In the genomic region with DNA sequence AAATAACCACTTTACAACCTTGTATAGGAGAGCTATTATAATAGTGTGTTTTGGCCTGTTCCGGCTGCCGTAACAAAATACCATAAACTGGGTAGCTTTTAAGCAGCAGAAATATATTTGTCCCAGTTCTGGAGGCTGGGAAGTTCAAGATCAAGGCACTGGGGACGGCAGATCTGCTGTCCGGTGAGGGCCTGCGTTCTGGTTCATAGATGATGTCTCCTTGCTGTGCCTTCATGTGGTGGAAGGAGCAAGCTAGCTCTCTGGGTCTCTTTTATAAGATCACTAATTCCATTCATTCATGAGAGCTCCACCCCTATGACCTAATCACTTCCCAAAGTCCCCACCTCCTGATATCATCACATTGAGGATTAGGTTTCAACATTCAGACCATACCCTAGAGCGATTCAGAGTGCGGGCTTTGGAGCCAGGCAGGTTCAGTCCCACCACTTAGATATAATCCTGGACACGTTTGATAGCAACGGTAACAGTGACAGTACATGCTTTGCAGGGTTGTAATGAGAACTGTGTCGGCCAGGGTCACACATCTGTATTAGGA, we compare ENCODE assay signal across 1 cellular context.
TF ChIP-seq lines count a peak whose summit lies in the region.

No MANE protein-coding gene starts in this region.

TF ChIP-seq in HEK293, 187 proteins besides CTCF, POLR2A, EP300 and RAD21 (continued from another document and continues in another):
- TF ChIP-seq, protein P1, sequence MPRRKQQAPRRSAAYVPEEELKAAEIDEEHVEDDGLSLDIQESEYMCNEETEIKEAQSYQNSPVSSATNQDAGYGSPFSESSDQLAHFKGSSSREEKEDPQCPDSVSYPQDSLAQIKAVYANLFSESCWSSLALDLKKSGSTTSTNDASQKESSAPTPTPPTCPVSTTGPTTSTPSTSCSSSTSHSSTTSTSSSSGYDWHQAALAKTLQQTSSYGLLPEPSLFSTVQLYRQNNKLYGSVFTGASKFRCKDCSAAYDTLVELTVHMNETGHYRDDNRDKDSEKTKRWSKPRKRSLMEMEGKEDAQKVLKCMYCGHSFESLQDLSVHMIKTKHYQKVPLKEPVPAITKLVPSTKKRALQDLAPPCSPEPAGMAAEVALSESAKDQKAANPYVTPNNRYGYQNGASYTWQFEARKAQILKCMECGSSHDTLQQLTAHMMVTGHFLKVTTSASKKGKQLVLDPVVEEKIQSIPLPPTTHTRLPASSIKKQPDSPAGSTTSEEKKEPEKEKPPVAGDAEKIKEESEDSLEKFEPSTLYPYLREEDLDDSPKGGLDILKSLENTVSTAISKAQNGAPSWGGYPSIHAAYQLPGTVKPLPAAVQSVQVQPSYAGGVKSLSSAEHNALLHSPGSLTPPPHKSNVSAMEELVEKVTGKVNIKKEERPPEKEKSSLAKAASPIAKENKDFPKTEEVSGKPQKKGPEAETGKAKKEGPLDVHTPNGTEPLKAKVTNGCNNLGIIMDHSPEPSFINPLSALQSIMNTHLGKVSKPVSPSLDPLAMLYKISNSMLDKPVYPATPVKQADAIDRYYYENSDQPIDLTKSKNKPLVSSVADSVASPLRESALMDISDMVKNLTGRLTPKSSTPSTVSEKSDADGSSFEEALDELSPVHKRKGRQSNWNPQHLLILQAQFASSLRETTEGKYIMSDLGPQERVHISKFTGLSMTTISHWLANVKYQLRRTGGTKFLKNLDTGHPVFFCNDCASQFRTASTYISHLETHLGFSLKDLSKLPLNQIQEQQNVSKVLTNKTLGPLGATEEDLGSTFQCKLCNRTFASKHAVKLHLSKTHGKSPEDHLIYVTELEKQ (tag by site-specific recombination; IDR thresholded peaks at IDR 0.05; ENCODE audit: borderline replicate concordance) = no peak
- TF ChIP-seq, protein P2, sequence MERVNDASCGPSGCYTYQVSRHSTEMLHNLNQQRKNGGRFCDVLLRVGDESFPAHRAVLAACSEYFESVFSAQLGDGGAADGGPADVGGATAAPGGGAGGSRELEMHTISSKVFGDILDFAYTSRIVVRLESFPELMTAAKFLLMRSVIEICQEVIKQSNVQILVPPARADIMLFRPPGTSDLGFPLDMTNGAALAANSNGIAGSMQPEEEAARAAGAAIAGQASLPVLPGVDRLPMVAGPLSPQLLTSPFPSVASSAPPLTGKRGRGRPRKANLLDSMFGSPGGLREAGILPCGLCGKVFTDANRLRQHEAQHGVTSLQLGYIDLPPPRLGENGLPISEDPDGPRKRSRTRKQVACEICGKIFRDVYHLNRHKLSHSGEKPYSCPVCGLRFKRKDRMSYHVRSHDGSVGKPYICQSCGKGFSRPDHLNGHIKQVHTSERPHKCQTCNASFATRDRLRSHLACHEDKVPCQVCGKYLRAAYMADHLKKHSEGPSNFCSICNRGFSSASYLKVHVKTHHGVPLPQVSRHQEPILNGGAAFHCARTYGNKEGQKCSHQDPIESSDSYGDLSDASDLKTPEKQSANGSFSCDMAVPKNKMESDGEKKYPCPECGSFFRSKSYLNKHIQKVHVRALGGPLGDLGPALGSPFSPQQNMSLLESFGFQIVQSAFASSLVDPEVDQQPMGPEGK (tag by site-specific recombination; IDR thresholded peaks at IDR 0.05) = no peak
- TF ChIP-seq WT1 (tag by site-specific recombination; IDR thresholded peaks at IDR 0.05) = no peak
- TF ChIP-seq ZFP3 (tag by site-specific recombination; IDR thresholded peaks at IDR 0.05; ENCODE audit: low read depth) = no peak
- no peak for TF ChIP-seq ZNF791 (tag by site-specific recombination; IDR thresholded peaks at IDR 0.05)
- TF ChIP-seq ZNF10 (tag by site-specific recombination; IDR thresholded peaks at IDR 0.05) = 0 out of 2 replicates have a peak, but pooled peaks have one; percentile 19
- TF ChIP-seq ZNF114 (tag by site-specific recombination; IDR thresholded peaks at IDR 0.05) = no peak
- no peak for TF ChIP-seq ZNF701 (tag by site-specific recombination; IDR thresholded peaks at IDR 0.05)
- no peak for TF ChIP-seq ZNF174 (tag by site-specific recombination; IDR thresholded peaks at IDR 0.05)
- TF ChIP-seq, protein P3, sequence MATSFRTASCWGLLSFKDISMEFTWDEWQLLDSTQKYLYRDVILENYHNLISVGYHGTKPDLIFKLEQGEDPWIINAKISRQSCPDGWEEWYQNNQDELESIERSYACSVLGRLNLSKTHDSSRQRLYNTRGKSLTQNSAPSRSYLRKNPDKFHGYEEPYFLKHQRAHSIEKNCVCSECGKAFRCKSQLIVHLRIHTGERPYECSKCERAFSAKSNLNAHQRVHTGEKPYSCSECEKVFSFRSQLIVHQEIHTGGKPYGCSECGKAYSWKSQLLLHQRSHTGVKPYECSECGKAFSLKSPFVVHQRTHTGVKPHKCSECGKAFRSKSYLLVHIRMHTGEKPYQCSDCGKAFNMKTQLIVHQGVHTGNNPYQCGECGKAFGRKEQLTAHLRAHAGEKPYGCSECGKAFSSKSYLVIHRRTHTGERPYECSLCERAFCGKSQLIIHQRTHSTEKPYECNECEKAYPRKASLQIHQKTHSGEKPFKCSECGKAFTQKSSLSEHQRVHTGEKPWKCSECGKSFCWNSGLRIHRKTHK (tag by site-specific recombination; IDR thresholded peaks at IDR 0.05) = no peak
- TF ChIP-seq, protein P4, sequence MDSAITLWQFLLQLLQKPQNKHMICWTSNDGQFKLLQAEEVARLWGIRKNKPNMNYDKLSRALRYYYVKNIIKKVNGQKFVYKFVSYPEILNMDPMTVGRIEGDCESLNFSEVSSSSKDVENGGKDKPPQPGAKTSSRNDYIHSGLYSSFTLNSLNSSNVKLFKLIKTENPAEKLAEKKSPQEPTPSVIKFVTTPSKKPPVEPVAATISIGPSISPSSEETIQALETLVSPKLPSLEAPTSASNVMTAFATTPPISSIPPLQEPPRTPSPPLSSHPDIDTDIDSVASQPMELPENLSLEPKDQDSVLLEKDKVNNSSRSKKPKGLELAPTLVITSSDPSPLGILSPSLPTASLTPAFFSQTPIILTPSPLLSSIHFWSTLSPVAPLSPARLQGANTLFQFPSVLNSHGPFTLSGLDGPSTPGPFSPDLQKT (IDR thresholded peaks at IDR 0.05; ENCODE audit: borderline replicate concordance, low read depth, low read length) = no peak
- TF ChIP-seq ZNF341 (tag by site-specific recombination; IDR thresholded peaks at IDR 0.05; ENCODE audit: low read depth) = no peak
- TF ChIP-seq, protein P5, sequence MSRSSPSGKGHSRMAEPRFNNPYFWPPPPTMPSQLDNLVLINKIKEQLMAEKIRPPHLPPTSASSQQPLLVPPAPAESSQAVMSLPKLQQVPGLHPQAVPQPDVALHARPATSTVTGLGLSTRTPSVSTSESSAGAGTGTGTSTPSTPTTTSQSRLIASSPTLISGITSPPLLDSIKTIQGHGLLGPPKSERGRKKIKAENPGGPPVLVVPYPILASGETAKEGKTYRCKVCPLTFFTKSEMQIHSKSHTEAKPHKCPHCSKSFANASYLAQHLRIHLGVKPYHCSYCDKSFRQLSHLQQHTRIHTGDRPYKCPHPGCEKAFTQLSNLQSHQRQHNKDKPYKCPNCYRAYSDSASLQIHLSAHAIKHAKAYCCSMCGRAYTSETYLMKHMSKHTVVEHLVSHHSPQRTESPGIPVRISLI (tag by site-specific recombination; IDR thresholded peaks at IDR 0.05) = no peak
- TF ChIP-seq ZNF211 (tag by site-specific recombination; IDR thresholded peaks at IDR 0.05; ENCODE audit: low read depth) = no peak
- no peak for TF ChIP-seq ZNF311 (tag by site-specific recombination; IDR thresholded peaks at IDR 0.05; ENCODE audit: borderline replicate concordance)
- TF ChIP-seq ZNF121 (tag by site-specific recombination; IDR thresholded peaks at IDR 0.05) = no peak
- TF ChIP-seq, protein P6, sequence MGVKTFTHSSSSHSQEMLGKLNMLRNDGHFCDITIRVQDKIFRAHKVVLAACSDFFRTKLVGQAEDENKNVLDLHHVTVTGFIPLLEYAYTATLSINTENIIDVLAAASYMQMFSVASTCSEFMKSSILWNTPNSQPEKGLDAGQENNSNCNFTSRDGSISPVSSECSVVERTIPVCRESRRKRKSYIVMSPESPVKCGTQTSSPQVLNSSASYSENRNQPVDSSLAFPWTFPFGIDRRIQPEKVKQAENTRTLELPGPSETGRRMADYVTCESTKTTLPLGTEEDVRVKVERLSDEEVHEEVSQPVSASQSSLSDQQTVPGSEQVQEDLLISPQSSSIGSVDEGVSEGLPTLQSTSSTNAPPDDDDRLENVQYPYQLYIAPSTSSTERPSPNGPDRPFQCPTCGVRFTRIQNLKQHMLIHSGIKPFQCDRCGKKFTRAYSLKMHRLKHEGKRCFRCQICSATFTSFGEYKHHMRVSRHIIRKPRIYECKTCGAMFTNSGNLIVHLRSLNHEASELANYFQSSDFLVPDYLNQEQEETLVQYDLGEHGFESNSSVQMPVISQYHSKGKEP (tag by site-specific recombination; IDR thresholded peaks at IDR 0.05) = 0 out of 2 replicates have a peak, but pooled peaks have one; percentile 4
- TF ChIP-seq ZNF140 (tag by site-specific recombination; IDR thresholded peaks at IDR 0.05) = no peak
- TF ChIP-seq EGR2 (tag by site-specific recombination; IDR thresholded peaks at IDR 0.05; ENCODE audit: low read depth) = no peak
- no peak for TF ChIP-seq ZNF658 (tag by site-specific recombination; IDR thresholded peaks at IDR 0.05)
- TF ChIP-seq, protein P7, sequence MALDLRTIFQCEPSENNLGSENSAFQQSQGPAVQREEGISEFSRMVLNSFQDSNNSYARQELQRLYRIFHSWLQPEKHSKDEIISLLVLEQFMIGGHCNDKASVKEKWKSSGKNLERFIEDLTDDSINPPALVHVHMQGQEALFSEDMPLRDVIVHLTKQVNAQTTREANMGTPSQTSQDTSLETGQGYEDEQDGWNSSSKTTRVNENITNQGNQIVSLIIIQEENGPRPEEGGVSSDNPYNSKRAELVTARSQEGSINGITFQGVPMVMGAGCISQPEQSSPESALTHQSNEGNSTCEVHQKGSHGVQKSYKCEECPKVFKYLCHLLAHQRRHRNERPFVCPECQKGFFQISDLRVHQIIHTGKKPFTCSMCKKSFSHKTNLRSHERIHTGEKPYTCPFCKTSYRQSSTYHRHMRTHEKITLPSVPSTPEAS (tag by site-specific recombination; IDR thresholded peaks at IDR 0.05) = no peak
- TF ChIP-seq ZSCAN23 (tag by site-specific recombination; IDR thresholded peaks at IDR 0.05) = no peak
- TF ChIP-seq ZNF112 (tag by site-specific recombination; IDR thresholded peaks at IDR 0.05) = no peak
- no peak for TF ChIP-seq ZNF223 (tag by site-specific recombination; IDR thresholded peaks at IDR 0.05)
- no peak for TF ChIP-seq KLF9 (tag by site-specific recombination; IDR thresholded peaks at IDR 0.05; ENCODE audit: low read depth)
- TF ChIP-seq ZNF626 (tag by site-specific recombination; IDR thresholded peaks at IDR 0.05) = no peak
- TF ChIP-seq ZSCAN30 (tag by site-specific recombination; IDR thresholded peaks at IDR 0.05) = no peak
- no peak for TF ChIP-seq ZNF837 (tag by site-specific recombination; IDR thresholded peaks at IDR 0.05)
- no peak for TF ChIP-seq ZFP37 (tag by site-specific recombination; IDR thresholded peaks at IDR 0.05)
- TF ChIP-seq ZNF830 (tag by site-specific recombination; IDR thresholded peaks at IDR 0.05; ENCODE audit: low read depth) = no peak
- TF ChIP-seq ZNF354C (tag by site-specific recombination; IDR thresholded peaks at IDR 0.05; ENCODE audit: borderline replicate concordance, low read depth) = no peak
- TF ChIP-seq, protein P8, sequence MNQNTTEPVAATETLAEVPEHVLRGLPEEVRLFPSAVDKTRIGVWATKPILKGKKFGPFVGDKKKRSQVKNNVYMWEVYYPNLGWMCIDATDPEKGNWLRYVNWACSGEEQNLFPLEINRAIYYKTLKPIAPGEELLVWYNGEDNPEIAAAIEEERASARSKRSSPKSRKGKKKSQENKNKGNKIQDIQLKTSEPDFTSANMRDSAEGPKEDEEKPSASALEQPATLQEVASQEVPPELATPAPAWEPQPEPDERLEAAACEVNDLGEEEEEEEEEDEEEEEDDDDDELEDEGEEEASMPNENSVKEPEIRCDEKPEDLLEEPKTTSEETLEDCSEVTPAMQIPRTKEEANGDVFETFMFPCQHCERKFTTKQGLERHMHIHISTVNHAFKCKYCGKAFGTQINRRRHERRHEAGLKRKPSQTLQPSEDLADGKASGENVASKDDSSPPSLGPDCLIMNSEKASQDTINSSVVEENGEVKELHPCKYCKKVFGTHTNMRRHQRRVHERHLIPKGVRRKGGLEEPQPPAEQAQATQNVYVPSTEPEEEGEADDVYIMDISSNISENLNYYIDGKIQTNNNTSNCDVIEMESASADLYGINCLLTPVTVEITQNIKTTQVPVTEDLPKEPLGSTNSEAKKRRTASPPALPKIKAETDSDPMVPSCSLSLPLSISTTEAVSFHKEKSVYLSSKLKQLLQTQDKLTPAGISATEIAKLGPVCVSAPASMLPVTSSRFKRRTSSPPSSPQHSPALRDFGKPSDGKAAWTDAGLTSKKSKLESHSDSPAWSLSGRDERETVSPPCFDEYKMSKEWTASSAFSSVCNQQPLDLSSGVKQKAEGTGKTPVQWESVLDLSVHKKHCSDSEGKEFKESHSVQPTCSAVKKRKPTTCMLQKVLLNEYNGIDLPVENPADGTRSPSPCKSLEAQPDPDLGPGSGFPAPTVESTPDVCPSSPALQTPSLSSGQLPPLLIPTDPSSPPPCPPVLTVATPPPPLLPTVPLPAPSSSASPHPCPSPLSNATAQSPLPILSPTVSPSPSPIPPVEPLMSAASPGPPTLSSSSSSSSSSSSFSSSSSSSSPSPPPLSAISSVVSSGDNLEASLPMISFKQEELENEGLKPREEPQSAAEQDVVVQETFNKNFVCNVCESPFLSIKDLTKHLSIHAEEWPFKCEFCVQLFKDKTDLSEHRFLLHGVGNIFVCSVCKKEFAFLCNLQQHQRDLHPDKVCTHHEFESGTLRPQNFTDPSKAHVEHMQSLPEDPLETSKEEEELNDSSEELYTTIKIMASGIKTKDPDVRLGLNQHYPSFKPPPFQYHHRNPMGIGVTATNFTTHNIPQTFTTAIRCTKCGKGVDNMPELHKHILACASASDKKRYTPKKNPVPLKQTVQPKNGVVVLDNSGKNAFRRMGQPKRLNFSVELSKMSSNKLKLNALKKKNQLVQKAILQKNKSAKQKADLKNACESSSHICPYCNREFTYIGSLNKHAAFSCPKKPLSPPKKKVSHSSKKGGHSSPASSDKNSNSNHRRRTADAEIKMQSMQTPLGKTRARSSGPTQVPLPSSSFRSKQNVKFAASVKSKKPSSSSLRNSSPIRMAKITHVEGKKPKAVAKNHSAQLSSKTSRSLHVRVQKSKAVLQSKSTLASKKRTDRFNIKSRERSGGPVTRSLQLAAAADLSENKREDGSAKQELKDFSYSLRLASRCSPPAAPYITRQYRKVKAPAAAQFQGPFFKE (tag by site-specific recombination; IDR thresholded peaks at IDR 0.05; ENCODE audit: borderline replicate concordance) = no peak
- no peak for TF ChIP-seq ZNF610 (tag by site-specific recombination; IDR thresholded peaks at IDR 0.05; ENCODE audit: borderline replicate concordance)
- TF ChIP-seq, protein P9, sequence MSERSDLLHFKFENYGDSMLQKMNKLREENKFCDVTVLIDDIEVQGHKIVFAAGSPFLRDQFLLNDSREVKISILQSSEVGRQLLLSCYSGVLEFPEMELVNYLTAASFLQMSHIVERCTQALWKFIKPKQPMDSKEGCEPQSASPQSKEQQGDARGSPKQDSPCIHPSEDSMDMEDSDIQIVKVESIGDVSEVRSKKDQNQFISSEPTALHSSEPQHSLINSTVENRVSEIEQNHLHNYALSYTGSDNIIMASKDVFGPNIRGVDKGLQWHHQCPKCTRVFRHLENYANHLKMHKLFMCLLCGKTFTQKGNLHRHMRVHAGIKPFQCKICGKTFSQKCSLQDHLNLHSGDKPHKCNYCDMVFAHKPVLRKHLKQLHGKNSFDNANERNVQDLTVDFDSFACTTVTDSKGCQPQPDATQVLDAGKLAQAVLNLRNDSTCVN (tag by site-specific recombination; optimal IDR thresholded peaks at IDR 0.05) = no peak
- TF ChIP-seq ZNF138 (tag by site-specific recombination; IDR thresholded peaks at IDR 0.05; ENCODE audit: borderline replicate concordance) = no peak
- TF ChIP-seq SP7 (tag by site-specific recombination; IDR thresholded peaks at IDR 0.05) = 0 out of 2 replicates have a peak, but pooled peaks have one; percentile 39
- TF ChIP-seq ZNF302 (tag by site-specific recombination; IDR thresholded peaks at IDR 0.05; ENCODE audit: low read depth) = no peak
- TF ChIP-seq YY1 (tag by site-specific recombination; IDR thresholded peaks at IDR 0.05) = no peak
